ENCODE assay signal across 7 cellular contexts in the genomic region with DNA sequence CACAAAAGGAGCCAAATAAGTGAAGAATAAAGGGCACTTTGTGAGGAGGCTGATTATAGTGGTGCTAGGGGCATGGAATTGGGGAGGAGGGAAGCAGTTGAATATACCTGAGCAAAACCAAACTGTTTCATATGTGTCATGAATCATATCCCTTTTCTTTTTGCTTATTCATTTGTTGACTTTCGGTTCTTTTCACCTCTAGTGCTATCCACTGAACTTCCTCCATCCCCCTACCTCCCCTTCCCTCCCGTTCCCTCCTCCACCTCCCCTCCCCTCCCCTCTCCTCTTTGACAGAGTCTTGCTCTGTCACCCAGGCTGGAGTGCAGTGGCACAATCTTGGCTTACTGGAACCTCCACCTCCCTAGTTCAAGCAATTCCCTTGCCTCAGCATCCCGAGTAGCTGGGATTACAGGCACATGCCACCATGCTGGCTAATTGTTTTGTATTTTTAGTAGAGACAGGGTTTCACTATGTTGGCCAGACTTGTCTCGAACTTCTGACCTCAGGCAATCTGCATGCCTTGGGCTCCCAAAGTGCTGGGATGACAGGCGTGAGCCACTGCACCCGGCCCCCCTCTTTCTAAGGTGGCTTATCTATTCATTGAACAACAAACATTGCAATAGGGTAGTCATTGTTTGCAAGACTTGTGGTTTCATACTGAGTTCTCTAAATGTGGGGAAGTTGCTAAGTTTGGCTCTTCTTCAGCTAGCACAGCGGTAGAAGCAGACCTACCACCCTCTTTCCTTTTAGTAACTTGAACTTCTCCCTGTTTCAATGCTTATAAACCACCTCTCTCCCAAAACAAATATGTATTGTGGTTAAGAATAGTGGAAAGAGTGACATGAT.
DNase-seq lines count a peak whose midpoint lies in the region; ATAC-seq and TF ChIP-seq lines count a peak whose summit lies in the region.

No MANE protein-coding gene starts in this region.

- no peak overlapping the region for H3K27ac Mint-ChIP-seq in endodermal cell

- no peaks in the 10 kb centered on the region for H3K27me3 ChIP-seq in MG63
- H3K27me3 ChIP-seq in endodermal cell (ENCODE audit: control insufficient read depth, insufficient read depth, low read length, poor library complexity, severe bottlenecking) = no peaks in the 10 kb centered on the region

- H3K4me1 Mint-ChIP-seq in endodermal cell = peaks cover 30% of the 10 kb centered on the region

- ATAC-seq in GM18870 (IDR thresholded peaks at IDR 0.05; ENCODE audit: unreplicated experiment) = peak; percentile 92
- ATAC-seq in HG02588 (IDR thresholded peaks at IDR 0.05; ENCODE audit: unreplicated experiment) = peak; percentile 88
- no peak for ATAC-seq in SK-N-SH treated with all-trans-retinoic acid at 6 μM for 48 hours

- no peak overlapping the region for H3K9ac ChIP-seq in endodermal cell (ENCODE audit: extremely low read depth, low read length, poor library complexity, severe bottlenecking)

- H3K4me1 ChIP-seq in endodermal cell (ENCODE audit: control insufficient read depth, insufficient read depth, low read length) = peaks cover 2% of the 10 kb centered on the region

- no peak overlapping the region for H3K27ac ChIP-seq in endodermal cell (ENCODE audit: low read depth, low read length)

- H3K4me3 ChIP-seq in MG63 = no peak overlapping the region
- no peak overlapping the region for H3K4me3 ChIP-seq in endodermal cell (ENCODE audit: low read length)

- H3K9me3 ChIP-seq in MG63 = no peaks in the 10 kb centered on the region
- H3K9me3 ChIP-seq in endodermal cell (ENCODE audit: control insufficient read depth, low read length) = no peaks in the 10 kb centered on the region

- H3K9me3 Mint-ChIP-seq in endodermal cell = peaks cover 2% of the 10 kb centered on the region

- DNase-seq in MG63 (peak; percentile 13), endodermal cell (peak; percentile 57), NCI-H1092 treated with DMSO at 0.1 percent for 48 hours (lab: John Stamatoyannopoulos, UW) (no peak), NCI-H146 treated with DMSO at 0.1 percent for 48 hours (lab: John Stamatoyannopoulos, UW; ENCODE audit: unreplicated experiment) (no peak)

- TF ChIP-seq CTCF in endodermal cell (conservative IDR thresholded peaks at IDR 0.05) = no peak

- H3K36me3 ChIP-seq in MG63 = no peaks in the 10 kb centered on the region
- no peaks in the 10 kb centered on the region for H3K36me3 ChIP-seq in endodermal cell (ENCODE audit: control insufficient read depth, insufficient read depth, low read length)

- H3K27me3 Mint-ChIP-seq in endodermal cell (ENCODE audit: insufficient read depth) = no peaks in the 10 kb centered on the region

- H3K36me3 Mint-ChIP-seq in endodermal cell (ENCODE audit: low read depth) = no peaks in the 10 kb centered on the region

- no peak overlapping the region for H3K4me3 Mint-ChIP-seq in endodermal cell

- WGBS in endodermal cell (ENCODE audit: insufficient coverage in 1 of 2, insufficient read length in 1 of 2), 2 experiments = 78 to 95% methylated on average over 2 to 7 of the region's 7 CpGs

TF ChIP-seq in SK-N-SH treated with all-trans-retinoic acid at 6 μM for 48 hours, 23 proteins besides CTCF, POLR2A, EP300 and RAD21 (continues in another document):
- TF ChIP-seq CSRNP3 (CRISPR knock-in tag; IDR thresholded peaks at IDR 0.05) = no peak
- no peak for TF ChIP-seq ZNF70 (CRISPR knock-in tag; IDR thresholded peaks at IDR 0.05)
- TF ChIP-seq, protein P1, sequence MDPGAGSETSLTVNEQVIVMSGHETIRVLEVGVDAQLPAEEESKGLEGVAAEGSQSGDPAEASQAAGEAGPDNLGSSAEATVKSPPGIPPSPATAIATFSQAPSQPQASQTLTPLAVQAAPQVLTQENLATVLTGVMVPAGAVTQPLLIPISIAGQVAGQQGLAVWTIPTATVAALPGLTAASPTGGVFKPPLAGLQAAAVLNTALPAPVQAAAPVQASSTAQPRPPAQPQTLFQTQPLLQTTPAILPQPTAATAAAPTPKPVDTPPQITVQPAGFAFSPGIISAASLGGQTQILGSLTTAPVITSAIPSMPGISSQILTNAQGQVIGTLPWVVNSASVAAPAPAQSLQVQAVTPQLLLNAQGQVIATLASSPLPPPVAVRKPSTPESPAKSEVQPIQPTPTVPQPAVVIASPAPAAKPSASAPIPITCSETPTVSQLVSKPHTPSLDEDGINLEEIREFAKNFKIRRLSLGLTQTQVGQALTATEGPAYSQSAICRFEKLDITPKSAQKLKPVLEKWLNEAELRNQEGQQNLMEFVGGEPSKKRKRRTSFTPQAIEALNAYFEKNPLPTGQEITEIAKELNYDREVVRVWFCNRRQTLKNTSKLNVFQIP (CRISPR knock-in tag; IDR thresholded peaks at IDR 0.05; ENCODE audit: borderline replicate concordance, low read depth) = no peak
- TF ChIP-seq TOX (CRISPR knock-in tag; IDR thresholded peaks at IDR 0.05; ENCODE audit: borderline replicate concordance) = no peak
- TF ChIP-seq ZFP3 (CRISPR knock-in tag; IDR thresholded peaks at IDR 0.05) = no peak
- no peak for TF ChIP-seq ISL1 (CRISPR knock-in tag; IDR thresholded peaks at IDR 0.05)
- TF ChIP-seq, protein P2, sequence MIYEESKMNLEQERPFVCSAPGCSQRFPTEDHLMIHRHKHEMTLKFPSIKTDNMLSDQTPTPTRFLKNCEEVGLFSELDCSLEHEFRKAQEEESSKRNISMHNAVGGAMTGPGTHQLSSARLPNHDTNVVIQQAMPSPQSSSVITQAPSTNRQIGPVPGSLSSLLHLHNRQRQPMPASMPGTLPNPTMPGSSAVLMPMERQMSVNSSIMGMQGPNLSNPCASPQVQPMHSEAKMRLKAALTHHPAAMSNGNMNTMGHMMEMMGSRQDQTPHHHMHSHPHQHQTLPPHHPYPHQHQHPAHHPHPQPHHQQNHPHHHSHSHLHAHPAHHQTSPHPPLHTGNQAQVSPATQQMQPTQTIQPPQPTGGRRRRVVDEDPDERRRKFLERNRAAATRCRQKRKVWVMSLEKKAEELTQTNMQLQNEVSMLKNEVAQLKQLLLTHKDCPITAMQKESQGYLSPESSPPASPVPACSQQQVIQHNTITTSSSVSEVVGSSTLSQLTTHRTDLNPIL (CRISPR knock-in tag; IDR thresholded peaks at IDR 0.05; ENCODE audit: low read depth) = no peak
- TF ChIP-seq GLIS3 (CRISPR knock-in tag; IDR thresholded peaks at IDR 0.05) = no peak
- no peak for TF ChIP-seq SNAI2 (CRISPR knock-in tag; IDR thresholded peaks at IDR 0.05)
- TF ChIP-seq ZC3H10 (CRISPR knock-in tag; IDR thresholded peaks at IDR 0.05) = no peak
- TF ChIP-seq, protein P3, sequence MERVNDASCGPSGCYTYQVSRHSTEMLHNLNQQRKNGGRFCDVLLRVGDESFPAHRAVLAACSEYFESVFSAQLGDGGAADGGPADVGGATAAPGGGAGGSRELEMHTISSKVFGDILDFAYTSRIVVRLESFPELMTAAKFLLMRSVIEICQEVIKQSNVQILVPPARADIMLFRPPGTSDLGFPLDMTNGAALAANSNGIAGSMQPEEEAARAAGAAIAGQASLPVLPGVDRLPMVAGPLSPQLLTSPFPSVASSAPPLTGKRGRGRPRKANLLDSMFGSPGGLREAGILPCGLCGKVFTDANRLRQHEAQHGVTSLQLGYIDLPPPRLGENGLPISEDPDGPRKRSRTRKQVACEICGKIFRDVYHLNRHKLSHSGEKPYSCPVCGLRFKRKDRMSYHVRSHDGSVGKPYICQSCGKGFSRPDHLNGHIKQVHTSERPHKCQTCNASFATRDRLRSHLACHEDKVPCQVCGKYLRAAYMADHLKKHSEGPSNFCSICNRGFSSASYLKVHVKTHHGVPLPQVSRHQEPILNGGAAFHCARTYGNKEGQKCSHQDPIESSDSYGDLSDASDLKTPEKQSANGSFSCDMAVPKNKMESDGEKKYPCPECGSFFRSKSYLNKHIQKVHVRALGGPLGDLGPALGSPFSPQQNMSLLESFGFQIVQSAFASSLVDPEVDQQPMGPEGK (CRISPR knock-in tag; IDR thresholded peaks at IDR 0.05; ENCODE audit: borderline replicate concordance) = no peak
- no peak for TF ChIP-seq TSHZ2 (CRISPR knock-in tag; IDR thresholded peaks at IDR 0.05)
- no peak for TF ChIP-seq BACH2 (CRISPR knock-in tag; IDR thresholded peaks at IDR 0.05; ENCODE audit: borderline replicate concordance)
- TF ChIP-seq PPARA (CRISPR knock-in tag; IDR thresholded peaks at IDR 0.05; ENCODE audit: borderline replicate concordance) = no peak
- no peak for TF ChIP-seq ZNF8 (CRISPR knock-in tag; IDR thresholded peaks at IDR 0.05)

Comparison
In these comparisons a context has a peak if more than half of its experiments do, and no peak if none do; other contexts are left out.
1. DNase-seq: peak in MG63 (single experiment) and endodermal cell (single experiment); none in NCI-H1092 treated with DMSO at 0.1 percent for 48 hours (single experiment) and NCI-H146 treated with DMSO at 0.1 percent for 48 hours (single experiment).